Comparison of ENCODE assay signal across 17 cellular contexts in the genomic region with DNA sequence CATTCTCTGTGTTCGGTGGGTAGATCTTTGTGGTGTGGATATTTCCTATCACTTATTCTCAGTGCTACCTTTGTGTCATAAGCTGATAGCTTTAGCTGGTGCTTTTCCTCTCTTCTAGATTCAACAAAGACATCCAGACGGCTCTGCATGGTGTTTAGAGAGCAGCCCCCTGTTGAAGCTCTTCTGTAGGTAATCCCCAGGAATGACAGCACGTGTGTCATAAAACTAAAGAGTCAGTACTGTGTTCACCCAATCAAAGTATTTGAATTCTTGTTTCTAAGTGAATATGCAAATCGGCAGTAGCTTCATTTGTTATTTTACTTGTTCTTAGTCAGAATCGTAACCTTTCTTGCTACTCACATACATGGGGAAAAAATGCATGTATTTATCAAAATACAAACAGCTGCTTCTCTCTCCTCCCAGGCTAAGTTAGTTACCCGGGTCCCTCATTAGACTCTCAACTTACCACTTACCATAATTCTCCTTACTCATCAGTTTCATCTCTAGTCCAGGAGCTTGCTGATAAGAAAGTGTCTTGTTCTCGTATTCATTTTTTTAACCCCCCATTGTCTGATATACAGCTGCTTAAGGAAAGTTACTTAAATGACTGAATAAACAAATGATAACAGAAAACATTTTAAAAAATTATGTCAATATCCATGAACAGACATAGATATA.
"Had no signal": no experiment of that assay in that cellular context is flagged by ENCODE, and none has a peak within 500 bp of the region (broad histone marks: within the 10 kb centered on the region; RNA-seq: fewer than 3 reads in every experiment).

No MANE protein-coding gene starts in this region.

- H3K36me3 ChIP-seq: neutrophil, transverse colon, vagina had no signal

- H3K4me1 ChIP-seq: transverse colon, vagina had no signal

- ATAC-seq: activated naive CD8-positive, alpha-beta T cell treated with anti-CD3 and anti-CD28 coated beads, Interleukin-2, amount 50 U/mL, for 24 hours; effector memory CD8-positive, alpha-beta T cell; left lobe of liver had no signal

- H3K9me3 ChIP-seq: neutrophil, transverse colon, vagina had no signal

- H3K4me1 Mint-ChIP-seq: activated naive CD8-positive, alpha-beta T cell treated with anti-CD3 and anti-CD28 coated beads, Interleukin-2, amount 50 U/mL, for 24 hours; naive B cell had no signal

- H3K27me3 ChIP-seq: neutrophil, transverse colon, vagina had no signal

- H3K27me3 Mint-ChIP-seq: activated naive CD8-positive, alpha-beta T cell treated with anti-CD3 and anti-CD28 coated beads, Interleukin-2, amount 50 U/mL, for 24 hours; effector memory CD8-positive, alpha-beta T cell; naive B cell had no signal

- H3K27ac Mint-ChIP-seq: activated naive CD8-positive, alpha-beta T cell treated with anti-CD3 and anti-CD28 coated beads, Interleukin-2, amount 50 U/mL, for 24 hours; activated T-helper 1 cell treated with anti-CD3 and anti-CD28 coated beads, Interleukin-12 subunit alpha, Interleukin-12 subunit beta, Interleukin-2, Interleukin-4 antibody, amounts not matched to agents 30 ng/mL and 10 ng/mL and 1 ng/mL, durations not matched to agents 14 hours and 24 hours and 36 hours; effector memory CD8-positive, alpha-beta T cell; naive B cell had no signal

- H3K36me3 Mint-ChIP-seq: naive B cell had no signal

- H3K4me3 ChIP-seq: transverse colon, vagina had no signal

- H3K4me3 Mint-ChIP-seq: activated naive CD8-positive, alpha-beta T cell treated with anti-CD3 and anti-CD28 coated beads, Interleukin-2, amount 50 U/mL, for 24 hours; activated T-helper 1 cell treated with anti-CD3 and anti-CD28 coated beads, Interleukin-12 subunit alpha, Interleukin-12 subunit beta, Interleukin-2, Interleukin-4 antibody, amounts not matched to agents 30 ng/mL and 10 ng/mL and 1 ng/mL, durations not matched to agents 14 hours and 24 hours and 36 hours; effector memory CD8-positive, alpha-beta T cell; naive B cell had no signal

- H3K27ac ChIP-seq: neutrophil, transverse colon, vagina had no signal

- DNase-seq: activated CD4-positive, alpha-beta T cell treated with anti-CD3 and anti-CD28 coated beads, Interleukin-2, amount 50 U/mL, for 1 hour; activated CD4-positive, CD25-positive, alpha-beta regulatory T cell; activated naive CD4-positive, alpha-beta T cell; activated naive CD8-positive, alpha-beta T cell treated with anti-CD3 and anti-CD28 coated beads, Interleukin-2, amount 50 U/mL, for 24 hours; dermis blood vessel endothelial cell; effector memory CD8-positive, alpha-beta T cell; islet precursor cell; naive B cell; stimulated activated CD4-positive, alpha-beta T cell treated with anti-CD3 and anti-CD28 coated beads, Interleukin-4, amount 100 ng/mL, for 1 hour; stimulated activated naive CD4-positive, alpha-beta T cell; substantia nigra; T-helper 2 cell; transverse colon had no signal
